23 cellular contexts compared by ENCODE assay signal in genomic region chr13:42709276-42709675, GRCh38.
"Had no signal": no experiment of that assay in that cellular context is flagged by ENCODE, and none has a peak within 500 bp of the region (broad histone marks: within the 10 kb centered on the region; RNA-seq: fewer than 3 reads in every experiment).

No MANE protein-coding gene starts in this region.

- FAIRE-seq: kidney, urothelium cell line had no signal

- H3K4me3 ChIP-seq: colonic mucosa, esophagus muscularis mucosa, left lung, lower lobe of right lung, ovary, testis, tibial nerve, upper lobe of left lung had no signal

- H3K27ac ChIP-seq: colonic mucosa, esophagus muscularis mucosa, left lung, lower lobe of right lung, ovary, testis, tibial nerve, upper lobe of left lung had no signal

- DNase-seq: colonic mucosa; effector CD8-positive, alpha-beta T cell; endodermal cell; foreskin melanocyte; head of caudate nucleus; kidney; left lung; lower lobe of right lung; natural killer cell; occipital lobe; ovary; retina; stimulated activated CD4-positive, alpha-beta T cell treated with anti-CD3 and anti-CD28 coated beads, Interleukin-2, amount 100 ng/mL, for 24 hours; stimulated activated CD4-positive, alpha-beta T cell treated with anti-CD3 and anti-CD28 coated beads, Interleukin-4, amount 100 ng/mL, for 24 hours; stimulated activated naive CD8-positive, alpha-beta T cell treated with anti-CD3 and anti-CD28 coated beads, Interleukin-15, Interleukin-2, amounts not matched to agents 100 U/mL and 50 U/mL, for 24 hours; substantia nigra; testis; upper lobe of left lung had no signal

- ATAC-seq: left lung; lower lobe of right lung; natural killer cell; sciatic nerve; stimulated activated effector memory CD8-positive, alpha-beta T cell treated with anti-CD3 and anti-CD28 coated beads, Interleukin-12 subunit alpha, Interleukin-12 subunit beta, amount 100 ng/mL, for 72 hours; stimulated activated naive CD8-positive, alpha-beta T cell treated with anti-CD3 and anti-CD28 coated beads, Interleukin-15, Interleukin-2, amounts not matched to agents 100 U/mL and 50 U/mL, for 24 hours had no signal

- H3K36me3 ChIP-seq: colonic mucosa, esophagus muscularis mucosa, left lung, lower lobe of right lung, ovary, tibial nerve, upper lobe of left lung had no signal

- H3K4me1 ChIP-seq: colonic mucosa, left lung, lower lobe of right lung, testis, tibial nerve, upper lobe of left lung had no signal

- H3K9me3 ChIP-seq: colonic mucosa, esophagus muscularis mucosa, left lung, lower lobe of right lung, ovary, testis, tibial nerve, upper lobe of left lung had no signal

- H3K27me3 ChIP-seq: colonic mucosa, esophagus muscularis mucosa, left lung, ovary, testis, tibial nerve, upper lobe of left lung had no signal
